Comparison of ENCODE assay signal across 13 cellular contexts in genomic region chr2:109604597-109604996, GRCh38. TPM values are rescaled to one million over a fixed set of nuclear protein-coding genes. Genes with fewer than 3 reads are reported as not detected.
DNase-seq lines count a peak whose midpoint lies in the region; ATAC-seq, FAIRE-seq and TF ChIP-seq lines count a peak whose summit lies in the region.
"Had no signal": no experiment of that assay in that cellular context is flagged by ENCODE, and none has a peak within 500 bp of the region (broad histone marks: within the 10 kb centered on the region; RNA-seq: fewer than 3 reads in every experiment).

No MANE protein-coding gene starts in this region.

- H3K4me1 Mint-ChIP-seq in T-helper 2 cell treated with Interferon-gamma antibody and Interleukin-4, amounts not matched to agents 5 μg/mL and 100 μg/mL, for 36 hours (ENCODE audit: low read depth), result peaks cover 4% of the 10 kb centered on the region
- H3K4me1 Mint-ChIP-seq: natural killer cell had no signal

- peaks cover 27% of the 10 kb centered on the region for H3F3A ChIP-seq in SK-N-SH (replicated peaks; ENCODE audit: insufficient read depth)

- TF ChIP-seq RAD21 in SK-N-SH (IDR thresholded peaks at IDR 0.05; ENCODE audit: low read length), result no peak

- no peak overlapping the region for H3K27ac Mint-ChIP-seq in T-helper 2 cell treated with Interferon-gamma antibody and Interleukin-4, amounts not matched to agents 5 μg/mL and 100 μg/mL, for 36 hours
- H3K27ac Mint-ChIP-seq: natural killer cell had no signal

- intact Hi-C loops in uterus (cut with DNase I; ENCODE audit: low total_unique reads), result no loop called here

- POLR2A ChIA-PET in SK-N-SH (lab: Yijun Ruan, JAX), result no interaction called here

- no peak overlapping the region for H3K4me3 Mint-ChIP-seq in T-helper 2 cell treated with Interferon-gamma antibody and Interleukin-4, amounts not matched to agents 5 μg/mL and 100 μg/mL, for 36 hours
- H3K4me3 Mint-ChIP-seq: natural killer cell had no signal

- peak; percentile 99 for FAIRE-seq in H54 (lab: Jason Lieb, UNC)

- no peaks in the 10 kb centered on the region for H3K9me3 ChIP-seq in SK-N-SH
- no peaks in the 10 kb centered on the region for H3K9me3 ChIP-seq in uterus
- H3K9me3 ChIP-seq: colonic mucosa had no signal

- TF ChIP-seq EP300 in SK-N-SH (IDR thresholded peaks at IDR 0.05; ENCODE audit: borderline replicate concordance in 1 of 2, low read depth in 1 of 2, low read length in 1 of 2), result no peak

- H3K9me2 ChIP-seq in SK-N-SH, result no peaks in the 10 kb centered on the region

- CTCF ChIA-PET in SK-N-SH (lab: Yijun Ruan, JAX), result interaction anchor here (1.1 to 1.4 kb wide), 2 partner anchors 10 to 59 kb away, joined by 4 read pairs; partner anchors contain the start of genes SEPTIN10 and SOWAHC

- no peaks in the 10 kb centered on the region for H3K9me3 Mint-ChIP-seq in T-helper 2 cell treated with Interferon-gamma antibody and Interleukin-4, amounts not matched to agents 5 μg/mL and 100 μg/mL, for 36 hours

- peaks cover 39% of the 10 kb centered on the region for H4K20me1 ChIP-seq in SK-N-SH (ENCODE audit: insufficient read depth)

- H3K27ac ChIP-seq in SK-N-SH (ENCODE audit: low read depth in 2 of 2, low read length in 1 of 2) (peak overlapping the region in 1 of 2 experiments; percentile 25; a peak in 2 of 4 replicates), uterus (no peak overlapping the region)
- H3K27ac ChIP-seq: colonic mucosa had no signal

- 49% methylated on average over 5 of the region's 5 CpGs for WGBS in SK-N-SH (ENCODE audit: low lambda C conversion rate)

- H3K4me1 ChIP-seq in SK-N-SH (ENCODE audit: control insufficient read depth in 1 of 2, insufficient read depth in 2 of 2, low read depth in 1 of 2, low read length in 1 of 2), result peaks cover 5 to 32% of the 10 kb centered on the region in 2 experiments
- H3K4me1 ChIP-seq in uterus, result peaks cover 0 to 5% of the 10 kb centered on the region in 2 donors
- H3K4me1 ChIP-seq: colonic mucosa had no signal

- no peak overlapping the region for H3K9ac ChIP-seq in SK-N-SH

- H3K4me2 ChIP-seq in SK-N-SH, result no peak overlapping the region

- H3K4me3 ChIP-seq in SK-N-SH (ENCODE audit: low read depth in 2 of 2, low read length in 1 of 2), result no peak overlapping the region
- no peak overlapping the region for H3K4me3 ChIP-seq in fibroblast of mammary gland (ENCODE audit: control insufficient read depth, low read depth, low read length)
- no peak overlapping the region for H3K4me3 ChIP-seq in uterus
- H3K4me3 ChIP-seq: colonic mucosa had no signal

- no peaks in the 10 kb centered on the region for H3K36me3 Mint-ChIP-seq in T-helper 2 cell treated with Interferon-gamma antibody and Interleukin-4, amounts not matched to agents 5 μg/mL and 100 μg/mL, for 36 hours (ENCODE audit: low read depth)
- H3K36me3 Mint-ChIP-seq: natural killer cell had no signal

- DNase-seq in H54 (ENCODE audit: insufficient read length, low spot score) (peak; percentile 51), SK-N-SH (no peak), fibroblast of mammary gland (ENCODE audit: low read depth) (peak; percentile 84), renal cortical epithelial cell (ENCODE audit: low read depth) (peak; percentile 83), uterus (no peak)
- no peak for DNase-seq in T-helper 2 cell treated with Interferon-gamma antibody and Interleukin-4, amounts not matched to agents 5 μg/mL and 100 μg/mL, for 36 hours (ENCODE audit: low spot score)
- DNase-seq: activated effector memory CD4-positive, alpha-beta T cell treated with Interleukin-2 at 50 U/mL for 16 hours; colonic mucosa; natural killer cell; NCI-H1694 treated with DMSO at 0.1 percent for 48 hours; stimulated activated naive CD4-positive, alpha-beta T cell had no signal

- H2AFZ ChIP-seq in SK-N-SH (ENCODE audit: low read depth), result no peak overlapping the region

- TF ChIP-seq POLR2A in H54 (IDR thresholded peaks at IDR 0.05; ENCODE audit: low read depth, low read length) (no peak), uterus (IDR thresholded peaks at IDR 0.05) (no peak)

- peaks cover 98% of the 10 kb centered on the region for H3K79me2 ChIP-seq in SK-N-SH (ENCODE audit: insufficient read depth)

- ATAC-seq in HG03439 (IDR thresholded peaks at IDR 0.05; ENCODE audit: unreplicated experiment) (no peak), GM21447 (IDR thresholded peaks at IDR 0.05; ENCODE audit: unreplicated experiment) (no peak)
- ATAC-seq: natural killer cell had no signal

- H3K36me3 ChIP-seq in SK-N-SH (replicated peaks in 1 of 2; ENCODE audit: control insufficient read depth in 1 of 2, insufficient read depth in 2 of 2, low read length in 1 of 2), result peaks cover 2 to 3% of the 10 kb centered on the region in 2 experiments
- no peaks in the 10 kb centered on the region for H3K36me3 ChIP-seq in uterus
- H3K36me3 ChIP-seq: colonic mucosa had no signal

- TF ChIP-seq CTCF in SK-N-SH (IDR thresholded peaks at IDR 0.05), result no peak
- no peak for TF ChIP-seq CTCF in fibroblast of mammary gland (conservative IDR thresholded peaks at IDR 0.05; ENCODE audit: control insufficient read depth, insufficient read depth, low read depth, low read length)
- no peak for TF ChIP-seq CTCF in uterus (IDR thresholded peaks at IDR 0.05)

- H3K27me3 ChIP-seq in SK-N-SH (ENCODE audit: insufficient read depth) (no peaks in the 10 kb centered on the region), uterus (no peaks in the 10 kb centered on the region)
- H3K27me3 ChIP-seq: colonic mucosa had no signal

- H3K27me3 Mint-ChIP-seq in T-helper 2 cell treated with Interferon-gamma antibody and Interleukin-4, amounts not matched to agents 5 μg/mL and 100 μg/mL, for 36 hours (ENCODE audit: low read depth), result peaks cover 25% of the 10 kb centered on the region

TF ChIP-seq in SK-N-SH, 30 proteins besides CTCF, POLR2A, EP300 and RAD21:
- TF ChIP-seq EZH2phosphoT487 (IDR thresholded peaks at IDR 0.05; ENCODE audit: borderline replicate concordance, low read depth) (no peak), REST (IDR thresholded peaks at IDR 0.05; ENCODE audit: low read depth, low read length) (no peak), POLR2AphosphoS5 (IDR thresholded peaks at IDR 0.05; ENCODE audit: low read depth, low read length) (no peak), GABPA (IDR thresholded peaks at IDR 0.05; ENCODE audit: low read depth) (no peak), NRF1 (IDR thresholded peaks at IDR 0.05; ENCODE audit: low read depth, low read length) (no peak), FOXJ3 (CRISPR knock-in tag; IDR thresholded peaks at IDR 0.05) (no peak), JUND (IDR thresholded peaks at IDR 0.05) (peak; percentile 3; the same call in 1 of the 2 replicates), USF1 (IDR thresholded peaks at IDR 0.05; ENCODE audit: borderline replicate concordance, low read depth) (no peak), TEAD4 (IDR thresholded peaks at IDR 0.05; ENCODE audit: borderline replicate concordance, insufficient read depth) (no peak), RFX5 (IDR thresholded peaks at IDR 0.05; ENCODE audit: low read length) (no peak), FOSL2 (IDR thresholded peaks at IDR 0.05; ENCODE audit: borderline replicate concordance, low read depth) (peak; percentile 44; the same call in 1 of the 2 replicates)

RNA-seq across cellular contexts. Expression of gene SEPTIN10, which starts 9.2 kb away (rescaled TPM):
- 39.1 and 46.5 TPM in 2 replicates for polyA plus RNA-seq in SK-N-SH (2012; rRNA removed)
- 61.3 and 64.1 TPM in 2 replicates for polyA plus RNA-seq in SK-N-SH (2012; cell fraction: cytosol; rRNA removed)
- 21.0 and 32.9 TPM in 2 replicates for polyA plus RNA-seq in SK-N-SH (2012; cell fraction: nucleus; rRNA removed)
- 95.7 and 122 TPM in 2 replicates for total RNA-seq in renal cortical epithelial cell
- total RNA-seq in uterus, result 100 to 1,000 TPM in 3 of 4 donors, 10 to 100 TPM in 1; 52.8 to 181 (median 121) TPM

RNA-seq across cellular contexts. Expression of gene SOWAHC, which starts 9.6 kb away (rescaled TPM):
- 2.4 and 2.9 TPM in 2 replicates for polyA plus RNA-seq in SK-N-SH (2012; rRNA removed)
- polyA plus RNA-seq in SK-N-SH (2012; cell fraction: cytosol; rRNA removed), result 3.1 and 3.4 TPM in 2 replicates
- polyA plus RNA-seq in SK-N-SH (2012; cell fraction: nucleus; rRNA removed), result 2.2 and 2.4 TPM in 2 replicates
- 20.7 and 23.4 TPM in 2 replicates for total RNA-seq in renal cortical epithelial cell
- 10 to 100 TPM in 2 of 4 donors, 1 to 10 TPM in 2; 6.4 to 32.5 (median 9.4) TPM for total RNA-seq in uterus

Comparison
In these comparisons a context has a peak if more than half of its experiments do, and no peak if none do; other contexts are left out.
1. DNase-seq: peak in H54 (single experiment), fibroblast of mammary gland (single experiment) and renal cortical epithelial cell (single experiment); none in SK-N-SH (single experiment), T-helper 2 cell treated with Interferon-gamma antibody and Interleukin-4, amounts not matched to agents 5 μg/mL and 100 μg/mL, for 36 hours (single experiment) and uterus (0 of 2).